4 cellular contexts compared by ENCODE assay signal in genomic region chr20:1921985-1922384, GRCh38. TPM values are rescaled to one million over a fixed set of nuclear protein-coding genes. Genes with fewer than 3 reads are reported as not detected.
"Had no signal": no experiment of that assay in that cellular context is flagged by ENCODE, and none has a peak within 500 bp of the region (broad histone marks: within the 10 kb centered on the region; RNA-seq: fewer than 3 reads in every experiment).

No MANE protein-coding gene starts in this region.

RNA-seq across cellular contexts. Expression of gene SIRPA, which starts 26.8 kb away (rescaled TPM):
- total RNA-seq: activated CD4-positive, alpha-beta memory T cell treated with anti-CD3 and anti-CD28 coated beads for 36 hours; activated T-helper 1 cell treated with anti-CD3 and anti-CD28 coated beads, Interleukin-12 subunit alpha, Interleukin-12 subunit beta, Interleukin-2, Interleukin-4 antibody, amounts not matched to agents 30 ng/mL and 10 ng/mL and 1 ng/mL, durations not matched to agents 14 hours and 24 hours and 36 hours; T-helper 1 cell treated with Interleukin-12 subunit alpha and Interleukin-12 subunit beta and Interleukin-4 antibody, amounts not matched to agents 30 ng/mL and 1 ng/mL, for 36 hours; T-helper 2 cell treated with Interferon-gamma antibody and Interleukin-4, amounts not matched to agents 100 ng/mL and 5 ng/mL, for 36 hours had no signal
